In genomic region chr14:24848427-24848826, GRCh38 we compare ENCODE assay signal across 1 cellular context.
TF ChIP-seq lines count a peak whose summit lies in the region.

No MANE protein-coding gene starts in this region.

TF ChIP-seq in HepG2, 621 proteins besides CTCF, POLR2A, EP300 and RAD21 (continued from another document):
- TF ChIP-seq THAP9 (CRISPR knock-in tag; IDR thresholded peaks at IDR 0.05; ENCODE audit: borderline replicate concordance), result no peak
- TF ChIP-seq ZNF780A (CRISPR knock-in tag; IDR thresholded peaks at IDR 0.05), result no peak
- no peak for TF ChIP-seq PHB2 (IDR thresholded peaks at IDR 0.05; ENCODE audit: partially characterized antibody)
- no peak for TF ChIP-seq ATRX (CRISPR knock-in tag; IDR thresholded peaks at IDR 0.05; ENCODE audit: borderline replicate concordance)
- TF ChIP-seq TMF1 (CRISPR knock-in tag; IDR thresholded peaks at IDR 0.05; ENCODE audit: low read depth), result no peak
- TF ChIP-seq NRL (CRISPR knock-in tag; IDR thresholded peaks at IDR 0.05; ENCODE audit: borderline replicate concordance), result no peak
- no peak for TF ChIP-seq MAFK (conservative IDR thresholded peaks at IDR 0.05 in 1 of 2, IDR thresholded peaks at IDR 0.05 in 1 of 2; ENCODE audit: low read length in 2 of 2)
- no peak for TF ChIP-seq RXRB (CRISPR knock-in tag; IDR thresholded peaks at IDR 0.05; ENCODE audit: borderline replicate concordance)
- TF ChIP-seq ZBTB10 (CRISPR knock-in tag; IDR thresholded peaks at IDR 0.05; ENCODE audit: borderline replicate concordance), result no peak
- no peak for TF ChIP-seq ZNF510 (CRISPR knock-in tag; IDR thresholded peaks at IDR 0.05; ENCODE audit: low read depth)
- TF ChIP-seq CHCHD3 (CRISPR knock-in tag; IDR thresholded peaks at IDR 0.05), result no peak
- no peak for TF ChIP-seq PAF1 (CRISPR knock-in tag; IDR thresholded peaks at IDR 0.05)
- TF ChIP-seq BRF2 (CRISPR knock-in tag; IDR thresholded peaks at IDR 0.05), result no peak
- TF ChIP-seq ZEB1 (IDR thresholded peaks at IDR 0.05; ENCODE audit: insufficient replicate concordance, low read depth), result no peak
- no peak for TF ChIP-seq ZNF674 (CRISPR knock-in tag; IDR thresholded peaks at IDR 0.05; ENCODE audit: low read depth)
